28 cellular contexts compared by ENCODE assay signal in genomic region chr5:4245076-4245475, GRCh38.
"Had no signal": no experiment of that assay in that cellular context is flagged by ENCODE, and none has a peak within 500 bp of the region (broad histone marks: within the 10 kb centered on the region; RNA-seq: fewer than 3 reads in every experiment).

No MANE protein-coding gene starts in this region.

- H3K36me3 ChIP-seq: left lung, lower lobe of right lung, ovary, right atrium auricular region, right lobe of liver, stomach, thyroid gland, transverse colon, upper lobe of left lung, vagina had no signal

- H3K4me3 ChIP-seq: left lung, lower lobe of right lung, ovary, right atrium auricular region, right lobe of liver, smooth muscle cell, stomach, testis, thyroid gland, transverse colon, upper lobe of left lung, vagina had no signal

- H3K9me3 ChIP-seq: left lung, lower lobe of right lung, ovary, right atrium auricular region, right lobe of liver, testis, thyroid gland, transverse colon, upper lobe of left lung, vagina had no signal

- H3K36me3 Mint-ChIP-seq: immature natural killer cell; naive thymus-derived CD8-positive, alpha-beta T cell; stimulated activated naive B cell treated with anti-CD40 and anti-IgM and Interleukin-4, amounts not matched to agents 10 μg/mL and 1 μg/mL and 100 μg/mL, for 72 hours had no signal

- H3K4me3 Mint-ChIP-seq: immature natural killer cell; naive thymus-derived CD8-positive, alpha-beta T cell; nephron progenitor cell; stimulated activated naive B cell treated with anti-CD40 and anti-IgM and Interleukin-4, amounts not matched to agents 10 μg/mL and 1 μg/mL and 100 μg/mL, for 72 hours had no signal

- H3K27me3 ChIP-seq: left lung, ovary, right atrium auricular region, right lobe of liver, stomach, testis, thyroid gland, transverse colon, upper lobe of left lung, vagina had no signal

- H3K4me1 Mint-ChIP-seq: immature natural killer cell; stimulated activated naive B cell treated with anti-CD40 and anti-IgM and Interleukin-4, amounts not matched to agents 10 μg/mL and 1 μg/mL and 100 μg/mL, for 72 hours had no signal

- ATAC-seq: left colon; left lung; lower lobe of right lung; naive thymus-derived CD8-positive, alpha-beta T cell; right lobe of liver; stimulated activated naive B cell treated with anti-CD40 and anti-IgM and Interleukin-4, amounts not matched to agents 10 μg/mL and 1 μg/mL and 100 μg/mL, for 72 hours; stimulated activated naive CD8-positive, alpha-beta T cell treated with anti-CD3 and anti-CD28 coated beads, Interleukin-15, Interleukin-2, amounts not matched to agents 100 U/mL and 50 U/mL, for 24 hours had no signal

- FAIRE-seq: islet of Langerhans had no signal

- H3K27ac Mint-ChIP-seq: immature natural killer cell; naive thymus-derived CD8-positive, alpha-beta T cell; progenitor cell of endocrine pancreas; stimulated activated naive B cell treated with anti-CD40 and anti-IgM and Interleukin-4, amounts not matched to agents 10 μg/mL and 1 μg/mL and 100 μg/mL, for 72 hours had no signal

- H3K4me2 ChIP-seq: smooth muscle cell had no signal

- H3K27ac ChIP-seq: left lung, lower lobe of right lung, ovary, right atrium auricular region, right lobe of liver, stomach, testis, thyroid gland, transverse colon, upper lobe of left lung, vagina had no signal

- H3K9me3 Mint-ChIP-seq: stimulated activated naive B cell treated with anti-CD40 and anti-IgM and Interleukin-4, amounts not matched to agents 10 μg/mL and 1 μg/mL and 100 μg/mL, for 72 hours had no signal

- DNase-seq: hypothalamus; immature natural killer cell; kidney; left colon; left lung; lower lobe of right lung; mammary epithelial cell; mesenchymal stem cell; naive thymus-derived CD8-positive, alpha-beta T cell; nephron progenitor cell; ovary; right lobe of liver; stimulated activated CD4-positive, alpha-beta T cell treated with anti-CD3 and anti-CD28 coated beads, Interleukin-12 subunit alpha, Interleukin-12 subunit beta, amount 100 ng/mL, for 4 hours; stimulated activated CD4-positive, alpha-beta T cell treated with anti-CD3 and anti-CD28 coated beads, Interleukin-15, amount 100 ng/mL, for 24 hours; stimulated activated CD4-positive, alpha-beta T cell treated with anti-CD3 and anti-CD28 coated beads, Interleukin-2, amount 100 ng/mL, for 24 hours; stimulated activated CD4-positive, alpha-beta T cell treated with anti-CD3 and anti-CD28 coated beads, Interleukin-4, amount 100 ng/mL, for 1 hour; stimulated activated naive B cell treated with anti-CD40 and anti-IgM and Interleukin-4, amounts not matched to agents 10 μg/mL and 1 μg/mL and 100 μg/mL, for 72 hours; stimulated activated naive CD8-positive, alpha-beta T cell treated with anti-CD3 and anti-CD28 coated beads, Interleukin-15, Interleukin-2, amounts not matched to agents 100 U/mL and 50 U/mL, for 24 hours; stomach; testis; thyroid gland; transverse colon; upper lobe of left lung had no signal

- H3K4me1 ChIP-seq: left lung, lower lobe of right lung, right atrium auricular region, right lobe of liver, stomach, testis, thyroid gland, upper lobe of left lung, vagina had no signal
